ENCODE assay signal across 8 cellular contexts in genomic region chr3:69738859-69739203, GRCh38. TPM values are rescaled to one million over a fixed set of nuclear protein-coding genes. Genes with fewer than 3 reads are reported as not detected.
DNase-seq lines count a peak whose midpoint lies in the region; TF ChIP-seq lines count a peak whose summit lies in the region.

No MANE protein-coding gene starts in this region.

- H3K36me3 ChIP-seq in BLaER1, result no peaks in the 10 kb centered on the region

- H3K9me3 ChIP-seq in BLaER1, result no peaks in the 10 kb centered on the region

- H3K4me3 ChIP-seq in BLaER1 (peak overlapping the region; percentile 80), epithelial cell of proximal tubule (ENCODE audit: low read depth, low read length) (peak overlapping the region; percentile 90)

- peak overlapping the region; percentile 84 for H3K4me3 Mint-ChIP-seq in nephron progenitor cell

- no peaks in the 10 kb centered on the region for H4K20me1 ChIP-seq in BLaER1

- DNase-seq in OCI-M1 (lab: John Stamatoyannopoulos, UW) (peak; percentile 63), epithelial cell of proximal tubule (ENCODE audit: low read depth) (no peak), nephron progenitor cell (no peak), ureter (ENCODE audit: low spot score) (no peak), SIG-M5 treated with dmso at 0.1 percent for 504 hours (lab: John Stamatoyannopoulos, UW; ENCODE audit: unreplicated experiment) (no peak), NCI-H1436 treated with DMSO at 0.1 percent for 48 hours (lab: John Stamatoyannopoulos, UW) (no peak)
- no peak for DNase-seq in stimulated activated CD4-positive, alpha-beta T cell treated with anti-CD3 and anti-CD28 coated beads, Interleukin-2, amount 100 ng/mL, for 48 hours

- peaks cover 17% of the 10 kb centered on the region for H3K4me1 Mint-ChIP-seq in nephron progenitor cell

- no peak for TF ChIP-seq CTCF in epithelial cell of proximal tubule (conservative IDR thresholded peaks at IDR 0.05; ENCODE audit: low read depth, low read length)
- no peak for TF ChIP-seq CTCF in nephron progenitor cell (IDR thresholded peaks at IDR 0.05)

- H3K9me3 Mint-ChIP-seq in nephron progenitor cell, result no peaks in the 10 kb centered on the region

- peaks cover 17% of the 10 kb centered on the region for H3K27me3 ChIP-seq in BLaER1

- no peaks in the 10 kb centered on the region for H3K36me3 Mint-ChIP-seq in nephron progenitor cell (ENCODE audit: low read depth)

- peak overlapping the region; percentile 64; the same call in 1 of the 2 replicates for H3K9ac ChIP-seq in BLaER1

- H3K27ac Mint-ChIP-seq in nephron progenitor cell, result no peak overlapping the region

- H3K27ac ChIP-seq in BLaER1, result no peak overlapping the region

- peak overlapping the region; percentile 96 for H3K4me2 ChIP-seq in BLaER1

- H3K4me1 ChIP-seq in BLaER1, result peaks cover 18% of the 10 kb centered on the region

- peaks cover 93% of the 10 kb centered on the region for H3K27me3 Mint-ChIP-seq in nephron progenitor cell (ENCODE audit: low read depth, poor library complexity)

RNA-seq across cellular contexts. Expression of gene MITF, which starts 0.4 kb away (rescaled TPM):
- total RNA-seq in epithelial cell of proximal tubule, result 40.0 and 59.7 TPM in 2 replicates
- 28.0 TPM for total RNA-seq in ureter
